8 cellular contexts compared by ENCODE assay signal in genomic region chr3:136070953-136071949, GRCh38.
DNase-seq lines count a peak whose midpoint lies in the region; ATAC-seq, FAIRE-seq and TF ChIP-seq lines count a peak whose summit lies in the region.

No MANE protein-coding gene starts in this region.

- H3K27ac ChIP-seq in upper lobe of left lung: peak overlapping the region; percentile 30 to 53 (median 44)

- no peak overlapping the region for H3K4me3 ChIP-seq in upper lobe of left lung

- no peaks in the 10 kb centered on the region for H3K9me3 Mint-ChIP-seq in activated T-cell treated with anti-CD3 and anti-CD28 coated beads, Interleukin-2, amount 50 U/mL, for 72 hours

- no peak for TF ChIP-seq EP300 in upper lobe of left lung (IDR thresholded peaks at IDR 0.05)

- H3K4me1 ChIP-seq in upper lobe of left lung: peaks cover 0 to 8% (median 6%) of the 10 kb centered on the region in 4 donors

- no peaks in the 10 kb centered on the region for H3K27me3 ChIP-seq in upper lobe of left lung

- no peak for TF ChIP-seq POLR2A in upper lobe of left lung (IDR thresholded peaks at IDR 0.05)

- 44% methylated on average over 9 of the region's 9 CpGs for WGBS in upper lobe of left lung, 2 donors

- no peak overlapping the region for H3K4me3 Mint-ChIP-seq in activated T-cell treated with anti-CD3 and anti-CD28 coated beads, Interleukin-2, amount 50 U/mL, for 72 hours
- H3K4me3 Mint-ChIP-seq in T-helper 17 cell: no peak overlapping the region

- H3K27me3 Mint-ChIP-seq in activated T-cell treated with anti-CD3 and anti-CD28 coated beads, Interleukin-2, amount 50 U/mL, for 72 hours (ENCODE audit: low read depth): no peaks in the 10 kb centered on the region
- H3K27me3 Mint-ChIP-seq in T-helper 17 cell: peaks cover 22% of the 10 kb centered on the region

- ATAC-seq in activated T-cell treated with anti-CD3 and anti-CD28 coated beads, Interleukin-2, amount 50 U/mL, for 72 hours (replicated peaks in 1 of 2): peak; percentile 32 to 35
- ATAC-seq in T-helper 17 cell (no peak), left ventricle myocardium superior (peak; percentile 80), upper lobe of left lung (ENCODE audit: low FRiP score in 2 of 2) (peak; percentile 44 to 46)

- H3K4me1 Mint-ChIP-seq in activated T-cell treated with anti-CD3 and anti-CD28 coated beads, Interleukin-2, amount 50 U/mL, for 72 hours (ENCODE audit: low read depth): peaks cover 6% of the 10 kb centered on the region
- peaks cover 11% of the 10 kb centered on the region for H3K4me1 Mint-ChIP-seq in T-helper 17 cell

- intact Hi-C loops in left ventricle myocardium superior (cut with micrococcal nuclease): loop anchor here (10.0 kb wide), 2 partner anchors 674 to 944 kb away; no protein-coding TSS in a partner anchor

- H3K9me3 ChIP-seq in T-helper 17 cell (ENCODE audit: control insufficient read depth, low read length, poor library complexity, severe bottlenecking) (no peaks in the 10 kb centered on the region), upper lobe of left lung (no peaks in the 10 kb centered on the region)

- no peak for FAIRE-seq in frontal cortex (lab: Jason Lieb, UNC)

- H3K36me3 Mint-ChIP-seq in activated T-cell treated with anti-CD3 and anti-CD28 coated beads, Interleukin-2, amount 50 U/mL, for 72 hours (ENCODE audit: insufficient read depth in 2 of 2): no peaks in the 10 kb centered on the region
- H3K36me3 Mint-ChIP-seq in T-helper 17 cell (ENCODE audit: low read depth): peaks cover 4% of the 10 kb centered on the region

- no peak for DNase-seq in activated T-cell treated with anti-CD3 and anti-CD28 coated beads, Interleukin-2, amount 50 U/mL, for 72 hours
- DNase-seq in activated T-cell treated with anti-CD3 and anti-CD28 coated beads, Interleukin-2, amount 50 U/mL, for 1 hour: no peak
- DNase-seq in T-helper 17 cell (no peak), left ventricle myocardium superior (peak; percentile 42), upper lobe of left lung (no peak), frontal cortex (ENCODE audit: low spot score in 2 of 2) (no peak), SHP77 (lab: John Stamatoyannopoulos, UW) (no peak), HPDE6-E6E7 (ENCODE audit: extremely low spot score) (no peak)

- peak overlapping the region; percentile 6 for H3K27ac Mint-ChIP-seq in activated T-cell treated with anti-CD3 and anti-CD28 coated beads, Interleukin-2, amount 50 U/mL, for 72 hours
- peak overlapping the region; percentile 87 for H3K27ac Mint-ChIP-seq in T-helper 17 cell

- TF ChIP-seq CTCF in upper lobe of left lung (IDR thresholded peaks at IDR 0.05): peak in 1 of 6 experiments; percentile 11

- H3K36me3 ChIP-seq in upper lobe of left lung: no peaks in the 10 kb centered on the region
